Comparison of ENCODE assay signal across 17 cellular contexts in genomic region chr1:242435200-242435599, GRCh38.
DNase-seq lines count a peak whose midpoint lies in the region; ATAC-seq and TF ChIP-seq lines count a peak whose summit lies in the region.
"Had no signal": no experiment of that assay in that cellular context is flagged by ENCODE, and none has a peak within 500 bp of the region (broad histone marks: within the 10 kb centered on the region; RNA-seq: fewer than 3 reads in every experiment).

No MANE protein-coding gene starts in this region.

- H3K4me3 ChIP-seq in HAP-1 (no peak overlapping the region), Peyer's patch (no peak overlapping the region)
- H3K4me3 ChIP-seq: BLaER1, GM23338 had no signal

- in situ Hi-C loops in HAP-1 (cut with MboI; ENCODE audit: low sequenced_read_pairs), result no loop called here

- TF ChIP-seq CTCF in Peyer's patch (IDR thresholded peaks at IDR 0.05), result no peak

- H3K27ac ChIP-seq in Peyer's patch, result no peak overlapping the region
- H3K27ac ChIP-seq: BLaER1, HL-60 had no signal

- H3K27me3 ChIP-seq in HAP-1 (ENCODE audit: low read depth) (no peaks in the 10 kb centered on the region), Peyer's patch (no peaks in the 10 kb centered on the region)
- H3K27me3 ChIP-seq: BLaER1 had no signal

- H3K9me3 ChIP-seq in HAP-1 (no peaks in the 10 kb centered on the region), Peyer's patch (peaks cover 0 to 3% (median 0%) of the 10 kb centered on the region in 4 donors)
- H3K9me3 ChIP-seq: BLaER1 had no signal

- ATAC-seq in GM21825 (IDR thresholded peaks at IDR 0.05; ENCODE audit: unreplicated experiment), result no peak
- ATAC-seq: GM23338, HCT116 had no signal

- no peak for TF ChIP-seq POLR2A in Peyer's patch (IDR thresholded peaks at IDR 0.05)

- H3K4me1 ChIP-seq in HAP-1 (peaks cover 14% of the 10 kb centered on the region), Peyer's patch (no peaks in the 10 kb centered on the region)
- H3K4me1 ChIP-seq: BLaER1 had no signal

- no peaks in the 10 kb centered on the region for H3K36me3 ChIP-seq in HAP-1 (replicated peaks)
- no peaks in the 10 kb centered on the region for H3K36me3 ChIP-seq in Peyer's patch
- H3K36me3 ChIP-seq: BLaER1 had no signal

- peak; percentile 86 for DNase-seq in NCI-H2107 treated with DMSO at 0.1 percent for 48 hours (lab: John Stamatoyannopoulos, UW; ENCODE audit: unreplicated experiment)
- no peak for DNase-seq in NCI-H2107 (lab: John Stamatoyannopoulos, UW)
- peak; percentile 51 to 74 for DNase-seq in HAP-1 (ENCODE audit: low spot score in 2 of 2)
- peak; percentile 78 to 88 for DNase-seq in NCI-H2081 (lab: John Stamatoyannopoulos, UW)
- DNase-seq in NCI-H69 (lab: John Stamatoyannopoulos, UW), result peak; percentile 92
- no peak for DNase-seq in Peyer's patch
- DNase-seq: 8988T; CD4-positive, alpha-beta memory T cell; DMS153; DMS79; GDM1; HFFc6 had no signal

Comparison
In these comparisons a context has a peak if more than half of its experiments do, and no peak if none do; other contexts are left out.
1. DNase-seq: peak in NCI-H2107 treated with DMSO at 0.1 percent for 48 hours (single experiment), HAP-1 (2 of 2), NCI-H2081 (2 of 2) and NCI-H69 (single experiment); none in NCI-H2107 (single experiment) and Peyer's patch (0 of 3).